ENCODE assay signal across 8 cellular contexts in the genomic region with DNA sequence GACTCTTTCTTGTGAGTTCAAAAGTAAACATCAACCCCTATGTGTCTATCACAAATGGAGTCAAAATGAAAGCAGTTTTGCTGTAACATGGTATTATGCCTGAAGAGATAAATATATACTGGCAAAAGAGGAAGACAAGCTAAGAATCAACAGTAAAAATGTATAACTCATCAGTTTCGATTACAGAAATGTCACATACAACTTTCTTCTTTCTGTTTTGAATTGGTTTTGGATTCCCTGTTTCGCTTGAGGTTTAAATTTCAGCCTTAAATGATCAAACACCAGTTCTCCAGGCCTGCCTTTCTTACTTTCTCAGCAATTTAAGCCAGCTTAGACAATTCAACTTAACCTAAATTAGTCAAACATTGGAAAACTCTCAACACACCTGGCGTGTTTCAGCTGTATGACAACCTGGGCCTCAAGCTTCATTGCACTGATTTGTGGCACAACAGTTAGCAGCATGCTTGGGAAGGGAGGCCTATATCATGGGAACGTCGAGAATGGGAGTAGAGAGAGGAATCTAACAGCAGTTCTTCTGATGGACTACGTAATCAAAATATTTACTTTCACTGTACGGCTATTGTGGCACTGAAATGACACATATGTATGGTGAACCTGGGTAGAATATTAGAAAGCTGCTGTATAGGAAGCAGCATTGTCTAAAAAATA.
DNase-seq lines count a peak whose midpoint lies in the region; ATAC-seq, FAIRE-seq and TF ChIP-seq lines count a peak whose summit lies in the region.

No MANE protein-coding gene starts in this region.

- H3K9ac ChIP-seq in OCI-LY3 (ENCODE audit: low read length) (peak overlapping the region; percentile 36; the same call in 1 of the 2 replicates), rectal smooth muscle tissue (ENCODE audit: low read length) (no peak overlapping the region)

- peak; percentile 29 for DNase-seq in GM19239 (ENCODE audit: insufficient read length, low spot score)
- no peak for DNase-seq in HuH-7.5 (ENCODE audit: low spot score)
- no peak for DNase-seq in HAP-1 (ENCODE audit: low spot score in 2 of 2)
- no peak for DNase-seq in activated CD8-positive, alpha-beta memory T cell treated with anti-CD3 and anti-CD28 coated beads for 24 hours
- no peak for DNase-seq in Kasumi-1 (lab: John Stamatoyannopoulos, UW)

- H3K27me3 ChIP-seq in OCI-LY3 (ENCODE audit: low read depth, low read length) (no peaks in the 10 kb centered on the region), rectal smooth muscle tissue (ENCODE audit: control insufficient read depth, insufficient read depth, low read length) (no peaks in the 10 kb centered on the region), HAP-1 (ENCODE audit: low read depth) (no peaks in the 10 kb centered on the region; the same call in 1 of the 2 replicates)

- H4K20me1 ChIP-seq in OCI-LY3 (ENCODE audit: insufficient read depth, low read length), result no peaks in the 10 kb centered on the region

- no peak for TF ChIP-seq CTCF in OCI-LY3 (IDR thresholded peaks at IDR 0.05; ENCODE audit: low read depth, low read length)

- ATAC-seq in HG02943 (IDR thresholded peaks at IDR 0.05; ENCODE audit: low read depth, unreplicated experiment), result peak; percentile 93

- H3K9me3 ChIP-seq in OCI-LY3 (ENCODE audit: insufficient read depth, low read length) (no peaks in the 10 kb centered on the region), HAP-1 (no peaks in the 10 kb centered on the region)

- in situ Hi-C loops in HAP-1 (cut with MboI; ENCODE audit: low sequenced_read_pairs), result no loop called here

- H3K36me3 ChIP-seq in OCI-LY3 (replicated peaks; ENCODE audit: low read depth, low read length) (no peaks in the 10 kb centered on the region), rectal smooth muscle tissue (ENCODE audit: control insufficient read depth, insufficient read depth, low read length) (no peaks in the 10 kb centered on the region), HAP-1 (replicated peaks) (no peaks in the 10 kb centered on the region)

- H3K4me2 ChIP-seq in OCI-LY3 (ENCODE audit: low read length), result peak overlapping the region; percentile 92

- H3K4me3 ChIP-seq in OCI-LY3 (ENCODE audit: low read length) (peak overlapping the region; percentile 67), rectal smooth muscle tissue (ENCODE audit: low read length) (no peak overlapping the region), HAP-1 (no peak overlapping the region)

- H3K79me2 ChIP-seq in OCI-LY3 (ENCODE audit: low read length), result no peaks in the 10 kb centered on the region

- peak; percentile 99 for FAIRE-seq in GM19239 (lab: Jason Lieb, UNC)

- H3K4me1 ChIP-seq in OCI-LY3 (ENCODE audit: low read length) (peaks cover 52% of the 10 kb centered on the region), rectal smooth muscle tissue (ENCODE audit: control insufficient read depth, insufficient read depth, low read length) (peaks cover 3% of the 10 kb centered on the region), HAP-1 (no peaks in the 10 kb centered on the region)

- H3K27ac ChIP-seq in OCI-LY3 (ENCODE audit: low read length) (peak overlapping the region; percentile 77), rectal smooth muscle tissue (ENCODE audit: low read depth, low read length) (peak overlapping the region; percentile 59)

- H2AFZ ChIP-seq in OCI-LY3 (ENCODE audit: low read depth, low read length), result no peak overlapping the region
